In genomic region chr7:8184241-8184640, GRCh38 we compare ENCODE assay signal across 13 cellular contexts.
"Had no signal": no experiment of that assay in that cellular context is flagged by ENCODE, and none has a peak within 500 bp of the region (broad histone marks: within the 10 kb centered on the region; RNA-seq: fewer than 3 reads in every experiment).

No MANE protein-coding gene starts in this region.

- H3K27ac ChIP-seq: coronary artery, esophagus muscularis mucosa, hepatocyte, ovary, sigmoid colon, spleen, suprapubic skin had no signal

- H3K27me3 ChIP-seq: esophagus muscularis mucosa, hepatocyte, ovary, sigmoid colon, spleen, suprapubic skin had no signal

- H3K4me2 ChIP-seq: hepatocyte had no signal

- H3K36me3 ChIP-seq: esophagus muscularis mucosa, ovary, sigmoid colon, spleen, suprapubic skin had no signal

- H3K4me1 ChIP-seq: sigmoid colon, suprapubic skin had no signal

- H3K4me3 ChIP-seq: coronary artery, esophagus muscularis mucosa, hepatocyte, ovary, sigmoid colon, spleen, suprapubic skin had no signal

- DNase-seq: activated CD4-positive, CD25-positive, alpha-beta regulatory T cell treated with anti-CD3 and anti-CD28 coated beads, Interleukin-2, amount 50 U/mL, for 72 hours; activated naive CD4-positive, alpha-beta T cell; activated naive CD8-positive, alpha-beta T cell treated with anti-CD3 and anti-CD28 coated beads, Interleukin-2, amount 10 ng/mL, durations not matched to agents 7 days and 5 days; activated T-cell treated with anti-CD3 and anti-CD28 coated beads for 4 hours; islet precursor cell; ovary; sigmoid colon; spleen; trophoblast cell had no signal

- H3K9me3 ChIP-seq: esophagus muscularis mucosa, ovary, sigmoid colon, spleen, suprapubic skin had no signal
